ENCODE assay signal across 2 cellular contexts in genomic region chr20:18088841-18089240, GRCh38. TPM values are rescaled to one million over a fixed set of nuclear protein-coding genes. Genes with fewer than 3 reads are reported as not detected.
"Had no signal": no experiment of that assay in that cellular context is flagged by ENCODE, and none has a peak within 500 bp of the region (broad histone marks: within the 10 kb centered on the region; RNA-seq: fewer than 3 reads in every experiment).

No MANE protein-coding gene starts in this region.

RNA-seq across cellular contexts. Expression of gene OVOL2, which starts 31.1 kb away (rescaled TPM):
- total RNA-seq: G401, GM12878 had no signal
